In genomic region chr16:31268033-31268365, GRCh38 we compare ENCODE assay signal across 27 cellular contexts. TPM values are rescaled to one million over a fixed set of nuclear protein-coding genes. Genes with fewer than 3 reads are reported as not detected.
A peak's percentile ranks its signal among the peaks of the same experiment; 100 is the strongest.
DNase-seq lines count a peak whose midpoint lies in the region; ATAC-seq and TF ChIP-seq lines count a peak whose summit lies in the region.
"Had no signal": no experiment of that assay in that cellular context is flagged by ENCODE, and none has a peak within 500 bp of the region (broad histone marks: within the 10 kb centered on the region; RNA-seq: fewer than 3 reads in every experiment).

No MANE protein-coding gene starts in this region.

- no peak for DNase-seq in T-helper 2 cell treated with Interferon-gamma antibody and Interleukin-4, amounts not matched to agents 5 μg/mL and 100 μg/mL, for 36 hours (ENCODE audit: low spot score)
- DNase-seq in T-helper 2 cell (no peak), immature natural killer cell (no peak), CD14-positive monocyte (ENCODE audit: low spot score) (no peak)
- no peak for DNase-seq in stimulated activated naive CD8-positive, alpha-beta T cell treated with anti-CD3 and anti-CD28 coated beads, Interleukin-15, Interleukin-2, amounts not matched to agents 100 U/mL and 50 U/mL, for 24 hours
- DNase-seq: 8988T; activated CD4-positive, CD25-positive, alpha-beta regulatory T cell; activated gamma-delta T cell treated with Interleukin-2 at 50 U/mL for 16 hours; effector CD8-positive, alpha-beta T cell; gastrocnemius medialis; HFFc6; islet precursor cell; NCI-H1930; NCI-H69; small intestine; stimulated activated CD4-positive, alpha-beta T cell treated with anti-CD3 and anti-CD28 coated beads, Interleukin-2, amount 100 ng/mL, for 48 hours; T1000; transverse colon had no signal

- H3K36me3 ChIP-seq in gastroesophageal sphincter: no peaks in the 10 kb centered on the region
- H3K36me3 ChIP-seq: esophagus muscularis mucosa, gastrocnemius medialis, transverse colon had no signal

- H3K4me1 ChIP-seq in gastroesophageal sphincter: no peaks in the 10 kb centered on the region
- H3K4me1 ChIP-seq: gastrocnemius medialis had no signal

- no peaks in the 10 kb centered on the region for H3K9me3 ChIP-seq in gastroesophageal sphincter
- H3K9me3 ChIP-seq: esophagus muscularis mucosa, gastrocnemius medialis, transverse colon had no signal

- peaks cover 27% of the 10 kb centered on the region for H3K4me1 Mint-ChIP-seq in T-helper 2 cell treated with Interferon-gamma antibody and Interleukin-4, amounts not matched to agents 5 μg/mL and 100 μg/mL, for 36 hours (ENCODE audit: low read depth)
- H3K4me1 Mint-ChIP-seq in stimulated activated naive CD8-positive, alpha-beta T cell treated with anti-CD3 and anti-CD28 coated beads, Interleukin-15, Interleukin-2, amounts not matched to agents 100 ng/mL and 50 ng/mL, for 24 hours (ENCODE audit: low read depth): peaks cover 42% of the 10 kb centered on the region
- H3K4me1 Mint-ChIP-seq in immature natural killer cell: peaks cover 52 to 62% of the 10 kb centered on the region in 2 donors
- H3K4me1 Mint-ChIP-seq in CD14-positive monocyte: peaks cover 31% of the 10 kb centered on the region

- no peaks in the 10 kb centered on the region for H3K27me3 Mint-ChIP-seq in T-helper 2 cell treated with Interferon-gamma antibody and Interleukin-4, amounts not matched to agents 5 μg/mL and 100 μg/mL, for 36 hours (ENCODE audit: low read depth)
- H3K27me3 Mint-ChIP-seq in stimulated activated naive CD8-positive, alpha-beta T cell treated with anti-CD3 and anti-CD28 coated beads, Interleukin-15, Interleukin-2, amounts not matched to agents 100 ng/mL and 50 ng/mL, for 24 hours: no peaks in the 10 kb centered on the region
- H3K27me3 Mint-ChIP-seq in immature natural killer cell (ENCODE audit: low read depth in 3 of 3) (peaks cover 1 to 5% (median 4%) of the 10 kb centered on the region in 3 donors), CD14-positive monocyte (ENCODE audit: low read depth in 3 of 3) (peaks cover 0 to 6% (median 2%) of the 10 kb centered on the region in 3 donors)

- peak overlapping the region; percentile 69 for H3K27ac Mint-ChIP-seq in T-helper 2 cell treated with Interferon-gamma antibody and Interleukin-4, amounts not matched to agents 5 μg/mL and 100 μg/mL, for 36 hours
- peak overlapping the region; percentile 96 for H3K27ac Mint-ChIP-seq in stimulated activated naive CD8-positive, alpha-beta T cell treated with anti-CD3 and anti-CD28 coated beads, Interleukin-15, Interleukin-2, amounts not matched to agents 100 ng/mL and 50 ng/mL, for 24 hours
- H3K27ac Mint-ChIP-seq in immature natural killer cell: peak overlapping the region in 5 of 6 donors; percentile 38 to 87 (median 80)
- peak overlapping the region in 3 of 7 donors; percentile 18 to 77 (median 56) for H3K27ac Mint-ChIP-seq in CD14-positive monocyte
- H3K27ac Mint-ChIP-seq: HFFc6 had no signal

- ATAC-seq in stimulated activated naive CD8-positive, alpha-beta T cell treated with anti-CD3 and anti-CD28 coated beads, Interleukin-15, Interleukin-2, amounts not matched to agents 100 U/mL and 50 U/mL, for 24 hours: no peak
- ATAC-seq in gastroesophageal sphincter (no peak), HG02588 (IDR thresholded peaks at IDR 0.05; ENCODE audit: unreplicated experiment) (no peak)
- ATAC-seq: gastrocnemius medialis had no signal

- H3K36me3 Mint-ChIP-seq in T-helper 2 cell treated with Interferon-gamma antibody and Interleukin-4, amounts not matched to agents 5 μg/mL and 100 μg/mL, for 36 hours (ENCODE audit: low read depth): peaks cover 31% of the 10 kb centered on the region
- no peaks in the 10 kb centered on the region for H3K36me3 Mint-ChIP-seq in stimulated activated naive CD8-positive, alpha-beta T cell treated with anti-CD3 and anti-CD28 coated beads, Interleukin-15, Interleukin-2, amounts not matched to agents 100 ng/mL and 50 ng/mL, for 24 hours (ENCODE audit: low read depth)
- H3K36me3 Mint-ChIP-seq in immature natural killer cell (peaks cover 25 to 56% (median 34%) of the 10 kb centered on the region in 3 donors), CD14-positive monocyte (peaks cover 69 to 80% of the 10 kb centered on the region in 2 donors)

- peaks cover 55% of the 10 kb centered on the region for H3K27me3 ChIP-seq in gastroesophageal sphincter

- TF ChIP-seq POLR2A in gastroesophageal sphincter (IDR thresholded peaks at IDR 0.05): no peak

- TF ChIP-seq EP300 in gastroesophageal sphincter (IDR thresholded peaks at IDR 0.05): no peak

- no peak overlapping the region for H3K4me3 ChIP-seq in gastroesophageal sphincter
- H3K4me3 ChIP-seq: esophagus muscularis mucosa, gastrocnemius medialis, transverse colon had no signal

- no peaks in the 10 kb centered on the region for H3K9me3 Mint-ChIP-seq in T-helper 2 cell treated with Interferon-gamma antibody and Interleukin-4, amounts not matched to agents 5 μg/mL and 100 μg/mL, for 36 hours
- H3K9me3 Mint-ChIP-seq in stimulated activated naive CD8-positive, alpha-beta T cell treated with anti-CD3 and anti-CD28 coated beads, Interleukin-15, Interleukin-2, amounts not matched to agents 100 ng/mL and 50 ng/mL, for 24 hours: no peaks in the 10 kb centered on the region
- H3K9me3 Mint-ChIP-seq in immature natural killer cell (no peaks in the 10 kb centered on the region), CD14-positive monocyte (peaks cover 0 to 5% (median 0%) of the 10 kb centered on the region in 7 donors)
- H3K9me3 Mint-ChIP-seq: HFFc6 had no signal

- no peak overlapping the region for H3K27ac ChIP-seq in gastroesophageal sphincter
- H3K27ac ChIP-seq: esophagus muscularis mucosa, gastrocnemius medialis, transverse colon had no signal

- intact Hi-C loops in CD14-positive monocyte (cut with micrococcal nuclease): loop anchor here in 1 of 2 donors (10.0 kb wide), 1 partner anchor 153 kb away; the partner anchor contains the start of gene KAT8

- WGBS in gastroesophageal sphincter (ENCODE audit: low coverage in 1 of 2), 2 donors: 53 to 66% methylated on average over 3 of the region's 3 CpGs

- H3K4me3 Mint-ChIP-seq in T-helper 2 cell treated with Interferon-gamma antibody and Interleukin-4, amounts not matched to agents 5 μg/mL and 100 μg/mL, for 36 hours: peak overlapping the region; percentile 3
- H3K4me3 Mint-ChIP-seq in stimulated activated naive CD8-positive, alpha-beta T cell treated with anti-CD3 and anti-CD28 coated beads, Interleukin-15, Interleukin-2, amounts not matched to agents 100 ng/mL and 50 ng/mL, for 24 hours: peak overlapping the region; percentile 70
- H3K4me3 Mint-ChIP-seq in immature natural killer cell (peak overlapping the region; percentile 5 to 51 (median 31)), CD14-positive monocyte (no peak overlapping the region)
- H3K4me3 Mint-ChIP-seq: HFFc6 had no signal

- TF ChIP-seq CTCF in CD14-positive monocyte (IDR thresholded peaks at IDR 0.05) (no peak), gastroesophageal sphincter (IDR thresholded peaks at IDR 0.05) (no peak)

RNA-seq across cellular contexts. Expression of gene ITGAM, which starts 8.2 kb away (rescaled TPM):
- polyA plus RNA-seq in immature natural killer cell (100 to 1,000 TPM in 1 of 3 donors, 10 to 100 TPM in 2; 70.6 to 186 (median 89.3) TPM), CD14-positive monocyte (100 to 1,000 TPM in 1 of 2 donors, 10 to 100 TPM in 1; 71.9 to 117 TPM)
- total RNA-seq in gastroesophageal sphincter: 10 to 100 TPM in 2 of 4 donors, 1 to 10 TPM in 2; 5.4 to 21.4 (median 12.7) TPM
- total RNA-seq: HFFc6, RPMI7951 had no signal
- polyA plus RNA-seq: BJ had no signal

RNA-seq across cellular contexts. Expression of gene PYDC1, which starts 51.1 kb away (rescaled TPM):
- not detected for polyA plus RNA-seq in immature natural killer cell
- polyA plus RNA-seq in CD14-positive monocyte: not detected
- total RNA-seq in gastroesophageal sphincter: under 1 TPM in 1 of 4 donors, not detected in 3; 0.93 TPM
- total RNA-seq: astrocyte, esophagus muscularis mucosa, gastrocnemius medialis, HFFc6, liver, mucosa of gallbladder, RPMI7951, transverse colon had no signal
- polyA plus RNA-seq: BJ, liver, small intestine had no signal

RNA-seq across cellular contexts. Expression of gene TRIM72, which starts 54.1 kb away (rescaled TPM):
- not detected for polyA plus RNA-seq in immature natural killer cell
- polyA plus RNA-seq in CD14-positive monocyte: not detected
- under 1 TPM in 2 of 4 donors, not detected in 2; under 0.01 to 0.08 TPM for total RNA-seq in gastroesophageal sphincter
- total RNA-seq: astrocyte, RPMI7951 had no signal
- polyA plus RNA-seq: BJ had no signal

Comparison
In these comparisons a context has a peak if more than half of its experiments do, and no peak if none do; other contexts are left out.
1. H3K4me3 Mint-ChIP-seq: peak in T-helper 2 cell treated with Interferon-gamma antibody and Interleukin-4, amounts not matched to agents 5 μg/mL and 100 μg/mL, for 36 hours (single experiment), stimulated activated naive CD8-positive, alpha-beta T cell treated with anti-CD3 and anti-CD28 coated beads, Interleukin-15, Interleukin-2, amounts not matched to agents 100 ng/mL and 50 ng/mL, for 24 hours (single experiment) and immature natural killer cell (5 of 5); none in CD14-positive monocyte (0 of 2).